In the genomic region with DNA sequence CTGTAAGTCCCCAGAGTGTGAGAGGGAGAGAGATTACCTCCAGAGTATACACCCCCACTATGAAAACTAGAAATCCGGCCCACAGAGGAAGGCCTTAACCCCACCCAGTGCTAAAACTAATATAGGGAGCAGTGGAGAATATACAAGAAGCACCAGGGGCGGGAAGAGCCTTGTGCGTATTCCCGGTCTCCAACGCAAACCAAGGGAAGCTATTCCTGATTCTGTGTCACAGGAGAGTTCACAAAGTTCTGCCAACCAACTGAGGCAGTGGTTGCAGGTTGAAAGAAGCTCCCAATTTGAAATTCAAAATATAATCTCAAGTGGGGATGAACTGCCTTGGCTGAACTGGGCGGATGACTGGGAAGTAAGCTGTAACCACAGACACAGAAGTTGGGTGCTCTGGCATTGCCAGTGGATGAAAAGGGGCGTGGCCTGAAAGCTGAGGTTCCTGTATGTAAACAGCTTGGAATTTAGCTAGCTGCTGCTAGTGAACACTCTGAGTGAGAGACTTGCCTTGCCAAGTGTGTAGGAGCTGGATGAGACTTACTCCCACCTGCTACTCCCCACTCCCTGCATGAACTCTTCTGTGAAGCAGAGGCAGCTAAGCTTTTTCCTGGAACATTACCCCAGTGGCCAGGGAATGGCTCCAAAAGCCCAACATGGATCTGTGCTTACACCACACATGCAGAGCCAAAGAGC, we compare ENCODE assay signal across 10 cellular contexts. TPM values are rescaled to one million over a fixed set of nuclear protein-coding genes. Genes with fewer than 3 reads are reported as not detected.
A peak's percentile ranks its signal among the peaks of the same experiment; 100 is the strongest.
DNase-seq lines count a peak whose midpoint lies in the region; ATAC-seq and TF ChIP-seq lines count a peak whose summit lies in the region.
"Had no signal": no experiment of that assay in that cellular context is flagged by ENCODE, and none has a peak within 500 bp of the region (broad histone marks: within the 10 kb centered on the region; RNA-seq: fewer than 3 reads in every experiment).

No MANE protein-coding gene starts in this region.

- H4K20me1 ChIP-seq in neural progenitor cell (ENCODE audit: low read depth), result peaks cover 9% of the 10 kb centered on the region

- H3K9me3 Mint-ChIP-seq in neural progenitor cell, result peaks cover 24% of the 10 kb centered on the region
- no peaks in the 10 kb centered on the region for H3K9me3 Mint-ChIP-seq in activated naive CD8-positive, alpha-beta T cell treated with anti-CD3 and anti-CD28 coated beads for 36 hours
- H3K9me3 Mint-ChIP-seq: activated naive CD8-positive, alpha-beta T cell treated with anti-CD3 and anti-CD28 coated beads, Interleukin-2, amount 50 U/mL, for 24 hours; stimulated activated effector memory CD8-positive, alpha-beta T cell treated with anti-CD3 and anti-CD28 coated beads, Interleukin-12 subunit alpha, Interleukin-12 subunit beta, amount 100 ng/mL, for 72 hours had no signal

- H3K4me1 ChIP-seq in neural progenitor cell, result peaks cover 4% of the 10 kb centered on the region

- no peak overlapping the region for H3K9ac ChIP-seq in neural progenitor cell

- no peak overlapping the region for H3K27ac Mint-ChIP-seq in neural progenitor cell
- no peak overlapping the region for H3K27ac Mint-ChIP-seq in activated naive CD8-positive, alpha-beta T cell treated with anti-CD3 and anti-CD28 coated beads for 36 hours
- H3K27ac Mint-ChIP-seq: activated naive CD8-positive, alpha-beta T cell treated with anti-CD3 and anti-CD28 coated beads, Interleukin-2, amount 50 U/mL, for 24 hours; stimulated activated effector memory CD8-positive, alpha-beta T cell treated with anti-CD3 and anti-CD28 coated beads, Interleukin-12 subunit alpha, Interleukin-12 subunit beta, amount 100 ng/mL, for 72 hours had no signal

- no peak overlapping the region for H3K4me3 Mint-ChIP-seq in neural progenitor cell
- no peak overlapping the region for H3K4me3 Mint-ChIP-seq in activated naive CD8-positive, alpha-beta T cell treated with anti-CD3 and anti-CD28 coated beads for 36 hours
- H3K4me3 Mint-ChIP-seq: activated naive CD8-positive, alpha-beta T cell treated with anti-CD3 and anti-CD28 coated beads, Interleukin-2, amount 50 U/mL, for 24 hours; stimulated activated effector memory CD8-positive, alpha-beta T cell treated with anti-CD3 and anti-CD28 coated beads, Interleukin-12 subunit alpha, Interleukin-12 subunit beta, amount 100 ng/mL, for 72 hours had no signal

- TF ChIP-seq CTCF in fibroblast of mammary gland (conservative IDR thresholded peaks at IDR 0.05; ENCODE audit: control insufficient read depth, insufficient read depth, low read depth, low read length), result no peak
- TF ChIP-seq CTCF in neural progenitor cell (IDR thresholded peaks at IDR 0.05), result no peak

- H3K9me3 ChIP-seq in neural progenitor cell (ENCODE audit: low read depth), result no peaks in the 10 kb centered on the region

- H3K27ac ChIP-seq in neural progenitor cell, result no peak overlapping the region

- H3K4me1 Mint-ChIP-seq in neural progenitor cell, result no peaks in the 10 kb centered on the region
- peaks cover 5% of the 10 kb centered on the region for H3K4me1 Mint-ChIP-seq in activated naive CD8-positive, alpha-beta T cell treated with anti-CD3 and anti-CD28 coated beads for 36 hours

- peaks cover 3% of the 10 kb centered on the region for H3K27me3 Mint-ChIP-seq in neural progenitor cell (ENCODE audit: insufficient read depth, low read depth)
- H3K27me3 Mint-ChIP-seq in activated naive CD8-positive, alpha-beta T cell treated with anti-CD3 and anti-CD28 coated beads for 36 hours, result no peaks in the 10 kb centered on the region
- H3K27me3 Mint-ChIP-seq: activated naive CD8-positive, alpha-beta T cell treated with anti-CD3 and anti-CD28 coated beads, Interleukin-2, amount 50 U/mL, for 24 hours had no signal

- H2AFZ ChIP-seq in neural progenitor cell (replicated peaks), result no peak overlapping the region

- H3K4me3 ChIP-seq in fibroblast of mammary gland (ENCODE audit: control insufficient read depth, low read depth, low read length) (no peak overlapping the region), neural progenitor cell (no peak overlapping the region)

- no peaks in the 10 kb centered on the region for H3F3A ChIP-seq in neural progenitor cell (ENCODE audit: low read depth)

- H3K79me2 ChIP-seq in neural progenitor cell (ENCODE audit: low read depth), result peaks cover 85% of the 10 kb centered on the region

- H3K36me3 ChIP-seq in neural progenitor cell, result no peaks in the 10 kb centered on the region

- no peak for ATAC-seq in GM19395 (IDR thresholded peaks at IDR 0.05; ENCODE audit: unreplicated experiment)
- ATAC-seq: activated naive CD8-positive, alpha-beta T cell treated with anti-CD3 and anti-CD28 coated beads, Interleukin-2, amount 50 U/mL, for 24 hours; stimulated activated effector memory CD8-positive, alpha-beta T cell treated with anti-CD3 and anti-CD28 coated beads, Interleukin-12 subunit alpha, Interleukin-12 subunit beta, amount 100 ng/mL, for 72 hours had no signal

- H3K4me2 ChIP-seq in neural progenitor cell, result no peak overlapping the region

- H3K36me3 Mint-ChIP-seq in neural progenitor cell, result peaks cover 24% of the 10 kb centered on the region
- H3K36me3 Mint-ChIP-seq in activated naive CD8-positive, alpha-beta T cell treated with anti-CD3 and anti-CD28 coated beads for 36 hours, result peaks cover 3% of the 10 kb centered on the region

- H3K27me3 ChIP-seq in neural progenitor cell, result no peaks in the 10 kb centered on the region

- peak; percentile 7 for DNase-seq in DMS 273 treated with DMSO at 0.1 percent for 48 hours (lab: John Stamatoyannopoulos, UW)
- DNase-seq in NCI-H460 (ENCODE audit: extremely low read depth, low read depth), result peak; percentile 40
- peak; percentile 67 for DNase-seq in fibroblast of mammary gland (ENCODE audit: low read depth)
- DNase-seq in neural progenitor cell (ENCODE audit: low spot score), result peak; percentile 43
- no peak for DNase-seq in NCI-H82 (lab: John Stamatoyannopoulos, UW)
- no peak for DNase-seq in activated naive CD8-positive, alpha-beta T cell treated with anti-CD3 and anti-CD28 coated beads for 36 hours
- no peak for DNase-seq in NCI-H1417 (lab: John Stamatoyannopoulos, UW)
- DNase-seq: activated naive CD8-positive, alpha-beta T cell treated with anti-CD3 and anti-CD28 coated beads, Interleukin-2, amount 50 U/mL, for 24 hours had no signal

RNA-seq across cellular contexts. Expression of a gene that starts 32.7 kb away (rescaled TPM):
- 23.0 and 23.7 TPM in 2 replicates for total RNA-seq in NCI-H460 (2014; rRNA removed; shearing (Covaris generic))
- polyA plus RNA-seq in NCI-H460 (2014; cell fraction: nucleus; rRNA removed), result 10.9 and 17.4 TPM in 2 replicates
- total RNA-seq in neural progenitor cell (ENCODE audit: low replicate concordance), result 30.5 and 44.3 TPM in 2 replicates
- 10 to 100 TPM; 23.4 TPM for total RNA-seq in activated naive CD8-positive, alpha-beta T cell treated with anti-CD3 and anti-CD28 coated beads for 36 hours

Comparison
In these comparisons a context has a peak if more than half of its experiments do, and no peak if none do; other contexts are left out.
1. DNase-seq: peak in DMS 273 treated with DMSO at 0.1 percent for 48 hours (single experiment), NCI-H460 (single experiment), fibroblast of mammary gland (single experiment) and neural progenitor cell (single experiment); none in NCI-H82 (single experiment), activated naive CD8-positive, alpha-beta T cell treated with anti-CD3 and anti-CD28 coated beads for 36 hours (single experiment) and NCI-H1417 (0 of 3).